Comparison of ENCODE assay signal across 27 cellular contexts in genomic region chr10:48939790-48940325, GRCh38. TPM values are rescaled to one million over a fixed set of nuclear protein-coding genes. Genes with fewer than 3 reads are reported as not detected.
"Had no signal": no experiment of that assay in that cellular context is flagged by ENCODE, and none has a peak within 500 bp of the region (broad histone marks: within the 10 kb centered on the region; RNA-seq: fewer than 3 reads in every experiment).

TSS of gene LRRC18 (minus strand) at chr10:48939840. CDS start at chr10:48914155, 25,685 bp downstream.

- H3K27ac Mint-ChIP-seq: activated CD4-positive, alpha-beta memory T cell treated with anti-CD3 and anti-CD28 coated beads for 36 hours; activated CD4-positive, alpha-beta T cell treated with anti-CD3 and anti-CD28 coated beads, Interleukin-2, amount 10 ng/mL, durations not matched to agents 7 days and 5 days; activated naive CD4-positive, alpha-beta T cell treated with anti-CD3 and anti-CD28 coated beads, Interleukin-2, amount 50 U/mL, for 72 hours; activated naive CD8-positive, alpha-beta T cell treated with anti-CD3 and anti-CD28 coated beads, Interleukin-2, amount 50 U/mL, for 24 hours; activated T-cell treated with anti-CD3 and anti-CD28 coated beads, Interleukin-2, amount 50 U/mL, for 24 hours; brain had no signal

- H3K9me3 Mint-ChIP-seq: activated CD4-positive, alpha-beta memory T cell treated with anti-CD3 and anti-CD28 coated beads for 36 hours; activated CD4-positive, alpha-beta T cell treated with anti-CD3 and anti-CD28 coated beads, Interleukin-2, amount 10 ng/mL, durations not matched to agents 7 days and 5 days; activated naive CD4-positive, alpha-beta T cell treated with anti-CD3 and anti-CD28 coated beads, Interleukin-2, amount 50 U/mL, for 72 hours; activated naive CD8-positive, alpha-beta T cell treated with anti-CD3 and anti-CD28 coated beads, Interleukin-2, amount 50 U/mL, for 24 hours; activated T-cell treated with anti-CD3 and anti-CD28 coated beads, Interleukin-2, amount 50 U/mL, for 24 hours; central memory CD8-positive, alpha-beta T cell had no signal

- H3K27me3 Mint-ChIP-seq: activated CD4-positive, alpha-beta memory T cell treated with anti-CD3 and anti-CD28 coated beads for 36 hours; activated CD4-positive, alpha-beta T cell treated with anti-CD3 and anti-CD28 coated beads, Interleukin-2, amount 10 ng/mL, durations not matched to agents 7 days and 5 days; activated naive CD8-positive, alpha-beta T cell treated with anti-CD3 and anti-CD28 coated beads, Interleukin-2, amount 50 U/mL, for 24 hours; activated T-cell treated with anti-CD3 and anti-CD28 coated beads, Interleukin-2, amount 50 U/mL, for 24 hours; brain had no signal

- H3K4me3 Mint-ChIP-seq: activated CD4-positive, alpha-beta memory T cell treated with anti-CD3 and anti-CD28 coated beads for 36 hours; activated CD4-positive, alpha-beta T cell treated with anti-CD3 and anti-CD28 coated beads, Interleukin-2, amount 10 ng/mL, durations not matched to agents 7 days and 5 days; activated naive CD8-positive, alpha-beta T cell treated with anti-CD3 and anti-CD28 coated beads, Interleukin-2, amount 50 U/mL, for 24 hours; activated T-cell treated with anti-CD3 and anti-CD28 coated beads, Interleukin-2, amount 50 U/mL, for 24 hours; brain; central memory CD8-positive, alpha-beta T cell had no signal

- FAIRE-seq: astrocyte, K562 had no signal

- DNase-seq: activated CD4-positive, alpha-beta memory T cell treated with anti-CD3 and anti-CD28 coated beads for 36 hours; activated CD4-positive, alpha-beta T cell treated with anti-CD3 and anti-CD28 coated beads, Interleukin-2, amount 10 ng/mL, durations not matched to agents 7 days and 5 days; activated CD4-positive, CD25-positive, alpha-beta regulatory T cell; activated effector memory CD4-positive, alpha-beta T cell treated with anti-CD3 and anti-CD28 coated beads, Interleukin-2, amount 50 U/mL, for 16 hours; activated naive CD4-positive, alpha-beta T cell treated with Interleukin-2 at 50 U/mL for 16 hours; activated naive CD8-positive, alpha-beta T cell treated with anti-CD3 and anti-CD28 coated beads, Interleukin-2, amount 50 U/mL, for 24 hours; activated T-cell treated with anti-CD3 and anti-CD28 coated beads, Interleukin-2, amount 50 U/mL, for 24 hours; amniotic stem cell; Karpas-422; NCI-H1048; NCI-H146; NCI-H187 treated with DMSO at 0.1 percent for 48 hours; NCI-H2081 treated with DMSO at 0.1 percent for 48 hours; NCI-H2227 treated with DMSO at 0.1 percent for 48 hours; NCI-H446 treated with DMSO at 0.1 percent for 48 hours; NCI-H526; NCI-H774; T-helper 1 cell had no signal

- H3K4me1 Mint-ChIP-seq: activated CD4-positive, alpha-beta T cell treated with anti-CD3 and anti-CD28 coated beads, Interleukin-2, amount 10 ng/mL, durations not matched to agents 7 days and 5 days; activated naive CD8-positive, alpha-beta T cell treated with anti-CD3 and anti-CD28 coated beads, Interleukin-2, amount 50 U/mL, for 24 hours; central memory CD8-positive, alpha-beta T cell had no signal

- H3K36me3 Mint-ChIP-seq: activated CD4-positive, alpha-beta memory T cell treated with anti-CD3 and anti-CD28 coated beads for 36 hours; activated naive CD4-positive, alpha-beta T cell treated with anti-CD3 and anti-CD28 coated beads, Interleukin-2, amount 50 U/mL, for 72 hours; brain had no signal

- ATAC-seq: activated naive CD4-positive, alpha-beta T cell treated with anti-CD3 and anti-CD28 coated beads, Interleukin-2, amount 50 U/mL, for 72 hours; activated naive CD8-positive, alpha-beta T cell treated with anti-CD3 and anti-CD28 coated beads, Interleukin-2, amount 50 U/mL, for 24 hours; K562 had no signal

RNA-seq across cellular contexts. Expression of gene LRRC18, which starts in this region (rescaled TPM):
- total RNA-seq: activated CD4-positive, alpha-beta memory T cell treated with anti-CD3 and anti-CD28 coated beads for 36 hours; activated CD4-positive, alpha-beta T cell treated with anti-CD3 and anti-CD28 coated beads, Interleukin-2, amount 10 ng/mL, durations not matched to agents 7 days and 5 days; activated CD8-positive, alpha-beta memory T cell treated with anti-CD3 and anti-CD28 coated beads for 36 hours; activated naive CD4-positive, alpha-beta T cell treated with anti-CD3 and anti-CD28 coated beads, Interleukin-2, amount 50 U/mL, for 72 hours; astrocyte; K562; OCI-LY7; RPMI7951; T-helper 2 cell treated with Interferon-gamma antibody and Interleukin-4, amounts not matched to agents 100 ng/mL and 5 ng/mL, for 36 hours had no signal
- polyA plus RNA-seq: K562 had no signal
